In the genomic region with DNA sequence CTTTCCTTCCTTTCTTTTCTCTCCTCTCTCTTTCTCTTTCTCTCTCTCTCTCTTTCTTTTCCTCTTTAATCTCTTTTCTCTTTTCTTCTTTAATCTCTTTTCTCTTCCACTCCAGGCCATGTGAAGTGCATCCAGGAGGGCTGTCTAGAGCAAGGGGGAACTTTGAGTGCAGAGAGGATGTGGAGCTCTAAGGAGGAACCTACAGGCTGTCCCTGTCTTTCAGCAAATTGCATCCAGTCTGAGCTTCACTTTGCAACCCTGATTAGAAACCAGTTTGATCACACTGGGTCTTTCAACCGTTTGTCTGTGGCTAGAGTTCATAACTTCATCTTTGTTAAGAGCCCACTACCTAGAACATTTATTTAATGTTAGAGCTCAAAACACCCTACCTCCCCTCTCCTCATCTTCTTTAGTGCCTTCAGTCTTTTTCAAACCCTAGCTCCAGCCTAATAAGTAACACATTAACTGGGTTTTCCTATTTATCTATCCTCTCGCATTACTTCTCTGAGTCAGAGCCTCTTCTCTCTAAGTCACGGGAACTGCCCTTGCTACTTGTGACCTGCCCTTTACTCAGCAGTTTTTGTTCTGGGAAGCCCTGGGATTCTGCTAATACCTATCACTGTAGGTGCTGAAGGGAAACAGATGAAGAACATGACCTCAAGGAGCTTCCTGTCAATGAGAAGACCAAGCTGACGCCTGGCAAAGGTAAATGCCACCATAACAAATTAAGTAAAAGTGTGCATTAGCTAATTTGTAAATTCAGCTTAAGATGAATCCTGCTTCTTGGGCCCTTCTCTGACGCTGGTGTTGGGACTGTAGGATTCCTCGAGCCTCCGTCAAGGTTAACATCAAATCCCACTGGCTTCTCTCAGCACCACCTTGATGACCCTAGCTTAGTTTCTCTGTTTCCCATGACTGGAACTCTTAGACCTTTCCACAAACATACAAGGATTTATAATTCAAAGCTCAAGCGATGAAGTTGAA, we compare ENCODE assay signal across 9 cellular contexts. TPM values are rescaled to one million over a fixed set of nuclear protein-coding genes. Genes with fewer than 3 reads are reported as not detected.
DNase-seq lines count a peak whose midpoint lies in the region; ATAC-seq lines count a peak whose summit lies in the region.
"Had no signal": no experiment of that assay in that cellular context is flagged by ENCODE, and none has a peak within 500 bp of the region (broad histone marks: within the 10 kb centered on the region; RNA-seq: fewer than 3 reads in every experiment).

A gene with protein sequence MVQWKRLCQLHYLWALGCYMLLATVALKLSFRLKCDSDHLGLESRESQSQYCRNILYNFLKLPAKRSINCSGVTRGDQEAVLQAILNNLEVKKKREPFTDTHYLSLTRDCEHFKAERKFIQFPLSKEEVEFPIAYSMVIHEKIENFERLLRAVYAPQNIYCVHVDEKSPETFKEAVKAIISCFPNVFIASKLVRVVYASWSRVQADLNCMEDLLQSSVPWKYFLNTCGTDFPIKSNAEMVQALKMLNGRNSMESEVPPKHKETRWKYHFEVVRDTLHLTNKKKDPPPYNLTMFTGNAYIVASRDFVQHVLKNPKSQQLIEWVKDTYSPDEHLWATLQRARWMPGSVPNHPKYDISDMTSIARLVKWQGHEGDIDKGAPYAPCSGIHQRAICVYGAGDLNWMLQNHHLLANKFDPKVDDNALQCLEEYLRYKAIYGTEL (plus strand): TSS at position 507 of the 984 bp plus-strand sequence. CDS start 6,456 bp downstream, outside the sequence.

- H3K27ac ChIP-seq in muscle layer of duodenum (ENCODE audit: low read length) (peak within 1 kb of the TSS; percentile 81), right cardiac atrium (ENCODE audit: low read length) (no peak within 1 kb of the TSS)
- H3K27ac ChIP-seq: thoracic aorta had no signal

- 75% methylated on average over 8 of the region's 8 CpGs for WGBS in right cardiac atrium

- no peaks in the 10 kb centered on the region for H3K36me3 ChIP-seq in muscle layer of duodenum (ENCODE audit: control insufficient read depth in 1 of 2, insufficient read depth in 2 of 2, low read length in 2 of 2)
- H3K36me3 ChIP-seq: thoracic aorta had no signal

- DNase-seq in ELR (ENCODE audit: low read depth) (peak; percentile 48), NOMO-1 treated with DMSO at 0.1 percent for 48 hours (lab: John Stamatoyannopoulos, UW; ENCODE audit: unreplicated experiment) (peak; percentile 56), epidermal melanocyte (ENCODE audit: insufficient read length, low spot score) (peak; percentile 31), right cardiac atrium (no peak), NCI-H2196 (lab: John Stamatoyannopoulos, UW; ENCODE audit: unreplicated experiment) (no peak)
- DNase-seq in effector CD4-positive, alpha-beta T cell = no peak

- H3K4me3 ChIP-seq in muscle layer of duodenum (ENCODE audit: low read depth in 1 of 2, low read length in 2 of 2) (peak within 1 kb of the TSS in 1 of 2 donors; percentile 45), right cardiac atrium (ENCODE audit: low read length) (no peak within 1 kb of the TSS)
- H3K4me3 ChIP-seq: thoracic aorta had no signal

- H3K9me3 ChIP-seq in muscle layer of duodenum (ENCODE audit: control insufficient read depth in 1 of 2, low read length in 2 of 2) (no peaks in the 10 kb centered on the region), right cardiac atrium (ENCODE audit: control insufficient read depth, low read length) (no peaks in the 10 kb centered on the region)
- H3K9me3 ChIP-seq: thoracic aorta had no signal

- H3K4me1 ChIP-seq in muscle layer of duodenum (ENCODE audit: control insufficient read depth in 1 of 2, insufficient read depth in 2 of 2, low read length in 2 of 2) (no peaks in the 10 kb centered on the region), right cardiac atrium (ENCODE audit: control insufficient read depth, insufficient read depth, low read length) (no peaks in the 10 kb centered on the region)

- H3K27me3 ChIP-seq in muscle layer of duodenum (ENCODE audit: low read depth, low read length) = no peaks in the 10 kb centered on the region
- H3K27me3 ChIP-seq in right cardiac atrium (ENCODE audit: control insufficient read depth, insufficient read depth) = no peaks in the 10 kb centered on the region

- intact Hi-C loops in right cardiac atrium (cut with DNase I) = no loop called here

- ATAC-seq in right cardiac atrium = no peak
- no peak for ATAC-seq in HG02759 (IDR thresholded peaks at IDR 0.05; ENCODE audit: unreplicated experiment)

RNA-seq across cellular contexts. Expression of the gene that starts here (rescaled TPM):
- total RNA-seq in right cardiac atrium = under 1 TPM in 2 of 4 donors, not detected in 2; 0.06 to 0.53 TPM
- polyA plus RNA-seq in right cardiac atrium = 0.02 TPM

Comparison
In these comparisons a context has a peak if more than half of its experiments do, and no peak if none do; other contexts are left out.
1. DNase-seq: peak in ELR (single experiment), NOMO-1 treated with DMSO at 0.1 percent for 48 hours (single experiment) and epidermal melanocyte (single experiment); none in right cardiac atrium (0 of 3), effector CD4-positive, alpha-beta T cell (single experiment) and NCI-H2196 (single experiment).